Comparison of ENCODE assay signal across 8 cellular contexts in the genomic region with DNA sequence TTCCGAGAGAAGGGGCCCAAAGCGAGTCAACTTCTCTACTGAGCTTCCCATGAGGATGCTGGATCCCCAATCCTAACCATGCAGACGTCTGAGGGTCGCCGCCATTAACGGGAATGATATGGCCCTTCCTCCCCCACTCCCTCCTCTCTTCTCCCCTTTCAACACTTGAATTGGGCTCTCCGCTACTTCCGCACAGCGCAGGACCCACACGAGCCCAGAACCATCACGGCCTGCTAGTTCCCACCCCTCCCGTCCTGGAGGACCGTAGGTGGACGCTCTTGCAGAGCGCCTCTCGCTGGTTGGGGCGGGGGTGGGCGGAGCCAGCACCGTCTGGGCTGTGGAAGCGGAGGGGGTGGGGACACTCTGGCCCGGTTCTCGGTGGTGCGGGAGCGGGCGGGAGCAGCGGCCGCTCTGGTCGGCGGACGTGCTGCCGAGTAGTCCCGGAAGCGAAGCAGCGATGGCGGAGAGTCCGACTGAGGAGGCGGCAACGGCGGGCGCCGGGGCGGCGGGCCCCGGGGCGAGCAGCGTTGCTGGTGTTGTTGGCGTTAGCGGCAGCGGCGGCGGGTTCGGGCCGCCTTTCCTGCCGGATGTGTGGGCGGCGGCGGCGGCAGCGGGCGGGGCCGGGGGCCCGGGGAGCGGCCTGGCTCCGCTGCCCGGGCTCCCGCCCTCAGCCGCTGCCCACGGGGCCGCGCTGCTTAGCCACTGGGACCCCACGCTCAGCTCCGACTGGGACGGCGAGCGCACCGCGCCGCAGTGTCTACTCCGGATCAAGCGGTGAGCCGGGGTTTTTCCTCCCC. TPM values are rescaled to one million over a fixed set of nuclear protein-coding genes. Genes with fewer than 3 reads are reported as not detected.
DNase-seq lines count a peak whose midpoint lies in the region; ATAC-seq and TF ChIP-seq lines count a peak whose summit lies in the region.

A gene (plus strand): TSS at position 361 of the 797 bp plus-strand sequence. CDS start 97 bp downstream, at position 458.

- DNase-seq in CD1c-positive myeloid dendritic cell (ENCODE audit: extremely low spot score) (peak; percentile 94), NCI-H748 treated with DMSO at 0.1 percent for 48 hours (lab: John Stamatoyannopoulos, UW) (peak; percentile 74), dermis microvascular lymphatic vessel endothelial cell (ENCODE audit: low read depth in 2 of 2) (peak; percentile 89 to 96), right lobe of liver (peak; percentile 95)
- DNase-seq in activated CD4-positive, alpha-beta T cell treated with anti-CD3 and anti-CD28 coated beads, Interleukin-2, amount 50 U/mL, for 4 hours: peak; percentile 85 to 87
- peak; percentile 89 to 90 for DNase-seq in stimulated activated CD4-positive, alpha-beta T cell treated with anti-CD3 and anti-CD28 coated beads, Interleukin-4, amount 100 ng/mL, for 4 hours

- no peaks in the 10 kb centered on the region for H3K27me3 ChIP-seq in right lobe of liver

- intact Hi-C loops in right lobe of liver (cut with DNase I): no loop called here

- H3K4me3 ChIP-seq in right lobe of liver: peak within 1 kb of the TSS; percentile 79 to 84 (median 81)

- 0% methylated on average over 19 of the region's 81 CpGs for WGBS in right lobe of liver (ENCODE audit: insufficient coverage, low coverage, low lambda C conversion rate, missing lambda C conversion rate)

- peak within 1 kb of the TSS; percentile 78 to 89 (median 85) for H3K27ac ChIP-seq in right lobe of liver

- no peaks in the 10 kb centered on the region for H3K9me3 ChIP-seq in right lobe of liver

- TF ChIP-seq POLR2A in right lobe of liver (IDR thresholded peaks at IDR 0.05): peak; percentile 92

- TF ChIP-seq CTCF in right lobe of liver (IDR thresholded peaks at IDR 0.05): peak in 3 of 4 donors; percentile 11 to 47 (median 35)

- H3K4me1 ChIP-seq in right lobe of liver: peaks cover 0 to 10% (median 7%) of the 10 kb centered on the region in 4 donors

- ATAC-seq in GM19372 (IDR thresholded peaks at IDR 0.05; ENCODE audit: low read depth, unreplicated experiment) (peak; percentile 74), HG03558 (IDR thresholded peaks at IDR 0.05; ENCODE audit: extremely low read depth, unreplicated experiment) (peak; percentile 62), right lobe of liver (peak; percentile 96 to 99 (median 98))

- peaks cover 0 to 17% (median 0%) of the 10 kb centered on the region in 4 donors for H3K36me3 ChIP-seq in right lobe of liver

RNA-seq across cellular contexts. Expression of the gene that starts here (rescaled TPM):
- 50.8 and 78.1 TPM in 2 replicates for total RNA-seq in dermis microvascular lymphatic vessel endothelial cell
- 10 to 100 TPM; 19.6 to 30.9 (median 26.3) TPM for total RNA-seq in right lobe of liver

Comparison
In these comparisons a context has a peak if more than half of its experiments do, and no peak if none do; other contexts are left out.
1. Peak in every context shown above with its lines: DNase-seq, ATAC-seq, H3K4me3 ChIP-seq and H3K27ac ChIP-seq.